29 cellular contexts compared by ENCODE assay signal in genomic region chr2:12755384-12755783, GRCh38.
"Had no signal": no experiment of that assay in that cellular context is flagged by ENCODE, and none has a peak within 500 bp of the region (broad histone marks: within the 10 kb centered on the region; RNA-seq: fewer than 3 reads in every experiment).

No MANE protein-coding gene starts in this region.

- H3K9me3 Mint-ChIP-seq: activated B cell treated with CpG ODN at 0.5 μM for 24 hours; activated CD8-positive, alpha-beta T cell treated with anti-CD3 and anti-CD28 coated beads for 36 hours; activated T-cell treated with anti-CD3 and anti-CD28 coated beads, Interleukin-2, amount 50 U/mL, for 4 hours; activated T-helper 17 cell treated with anti-CD3 and anti-CD28 coated beads, Interleukin-2, amount 50 U/mL, for 72 hours; effector memory CD8-positive, alpha-beta T cell had no signal

- ATAC-seq: activated CD4-positive, CD25-positive, alpha-beta regulatory T cell treated with anti-CD3 and anti-CD28 coated beads, Interleukin-2, amount 50 U/mL, for 24 hours; activated CD8-positive, alpha-beta T cell treated with anti-CD3 and anti-CD28 coated beads for 36 hours; activated T-cell treated with anti-CD3 and anti-CD28 coated beads, Interleukin-2, amount 50 U/mL, for 4 hours; activated T-helper 17 cell treated with anti-CD3 and anti-CD28 coated beads, Interleukin-2, amount 50 U/mL, for 72 hours; body of pancreas; effector memory CD8-positive, alpha-beta T cell; esophagus mucosa; T-helper 17 cell had no signal

- H3K36me3 Mint-ChIP-seq: activated naive CD8-positive, alpha-beta T cell had no signal

- H3K27ac ChIP-seq: body of pancreas, WERI-Rb-1 had no signal

- H3K9me3 ChIP-seq: body of pancreas had no signal

- H3K4me3 ChIP-seq: body of pancreas had no signal

- H3K27me3 Mint-ChIP-seq: activated CD8-positive, alpha-beta T cell treated with anti-CD3 and anti-CD28 coated beads for 36 hours; activated naive CD8-positive, alpha-beta T cell; activated T-helper 17 cell treated with anti-CD3 and anti-CD28 coated beads, Interleukin-2, amount 50 U/mL, for 72 hours; T-helper 17 cell had no signal

- H3K4me1 Mint-ChIP-seq: activated B cell treated with CpG ODN at 0.5 μM for 24 hours had no signal

- H3K4me1 ChIP-seq: body of pancreas had no signal

- H3K4me3 Mint-ChIP-seq: activated B cell treated with CpG ODN at 0.5 μM for 24 hours; activated CD8-positive, alpha-beta T cell treated with anti-CD3 and anti-CD28 coated beads for 36 hours; activated naive CD8-positive, alpha-beta T cell; activated T-cell treated with anti-CD3 and anti-CD28 coated beads, Interleukin-2, amount 50 U/mL, for 4 hours; activated T-helper 17 cell treated with anti-CD3 and anti-CD28 coated beads, Interleukin-2, amount 50 U/mL, for 72 hours; effector memory CD8-positive, alpha-beta T cell; T-helper 17 cell; T-helper 2 cell treated with Interferon-gamma antibody and Interleukin-4, amounts not matched to agents 5 μg/mL and 100 μg/mL, for 36 hours had no signal

- DNase-seq: activated B cell treated with CpG ODN at 0.5 μM for 24 hours; activated CD4-positive, alpha-beta T cell treated with anti-CD3 and anti-CD28 coated beads for 48 hours; activated CD4-positive, alpha-beta T cell treated with anti-CD3 and anti-CD28 coated beads, Interleukin-2, amount 50 U/mL, for 1 hour; activated CD4-positive, alpha-beta T cell treated with anti-CD3 and anti-CD28 coated beads, Interleukin-2, amount 50 U/mL, for 48 hours; activated CD8-positive, alpha-beta memory T cell treated with anti-CD3 and anti-CD28 coated beads for 24 hours; activated CD8-positive, alpha-beta T cell treated with anti-CD3 and anti-CD28 coated beads for 36 hours; activated effector memory CD4-positive, alpha-beta T cell treated with Interleukin-2 at 50 U/mL for 16 hours; activated gamma-delta T cell treated with Interleukin-2 at 50 U/mL for 16 hours; activated naive CD4-positive, alpha-beta T cell treated with anti-CD3 and anti-CD28 coated beads, Interleukin-2, amount 50 U/mL, for 16 hours; activated naive CD4-positive, alpha-beta T cell treated with Interleukin-2 at 50 U/mL for 16 hours; activated T-cell treated with anti-CD3 and anti-CD28 coated beads, Interleukin-2, amount 50 U/mL, for 4 hours; amygdala; aorta; body of pancreas; caudate nucleus; cortex of kidney; dermis blood vessel endothelial cell; effector CD4-positive, alpha-beta T cell; effector memory CD8-positive, alpha-beta T cell; foreskin fibroblast; T-helper 1 cell; T-helper 17 cell; T1000; WERI-Rb-1 had no signal

- H3K27ac Mint-ChIP-seq: activated B cell treated with CpG ODN at 0.5 μM for 24 hours; activated CD8-positive, alpha-beta T cell treated with anti-CD3 and anti-CD28 coated beads for 36 hours; activated naive CD8-positive, alpha-beta T cell; activated T-helper 17 cell treated with anti-CD3 and anti-CD28 coated beads, Interleukin-2, amount 50 U/mL, for 72 hours; effector memory CD8-positive, alpha-beta T cell; T-helper 17 cell; T-helper 2 cell treated with Interferon-gamma antibody and Interleukin-4, amounts not matched to agents 5 μg/mL and 100 μg/mL, for 36 hours had no signal

- H3K27me3 ChIP-seq: body of pancreas had no signal

- H3K36me3 ChIP-seq: WERI-Rb-1 had no signal
